ENCODE assay signal across 12 cellular contexts in genomic region chr11:116756044-116756443, GRCh38. TPM values are rescaled to one million over a fixed set of nuclear protein-coding genes. Genes with fewer than 3 reads are reported as not detected.
"Had no signal": no experiment of that assay in that cellular context is flagged by ENCODE, and none has a peak within 500 bp of the region (broad histone marks: within the 10 kb centered on the region; RNA-seq: fewer than 3 reads in every experiment).

No MANE protein-coding gene starts in this region.

RNA-seq across cellular contexts. Expression of gene APOA5, which starts 35.6 kb away (rescaled TPM):
- total RNA-seq: stomach, subcutaneous adipose tissue, temporal lobe, thoracic aorta, thyroid gland, tibial nerve, transverse colon, upper lobe of right lung, ureter, urinary bladder, uterus, vagina had no signal
